2 cellular contexts compared by ENCODE assay signal in genomic region chr15:92614791-92615785, GRCh38.
TF ChIP-seq lines count a peak whose summit lies in the region.

No MANE protein-coding gene starts in this region.

TF ChIP-seq in liver, 16 proteins besides CTCF, POLR2A, EP300 and RAD21:
- TF ChIP-seq RXRA (IDR thresholded peaks at IDR 0.05) (peak in 1 of 2 donors; percentile 47), ZBTB33 (IDR thresholded peaks at IDR 0.05) (no peak), NR2F2 (IDR thresholded peaks at IDR 0.05) (peak; percentile 21), MAX (IDR thresholded peaks at IDR 0.05) (no peak)

TF ChIP-seq in HepG2, 621 proteins besides CTCF, POLR2A, EP300 and RAD21:
- no peak for TF ChIP-seq ZNF468 (CRISPR knock-in tag; IDR thresholded peaks at IDR 0.05)
- no peak for TF ChIP-seq AGO1 (IDR thresholded peaks at IDR 0.05; ENCODE audit: low read depth, low read length, poor library complexity, severe bottlenecking)
- no peak for TF ChIP-seq ZNF503 (CRISPR knock-in tag; IDR thresholded peaks at IDR 0.05)
- no peak for TF ChIP-seq ADNP (CRISPR knock-in tag; IDR thresholded peaks at IDR 0.05)
- TF ChIP-seq ZBTB44 (CRISPR knock-in tag; IDR thresholded peaks at IDR 0.05) = no peak
- TF ChIP-seq MTF2 (CRISPR knock-in tag; IDR thresholded peaks at IDR 0.05; ENCODE audit: borderline replicate concordance) = no peak
- TF ChIP-seq SETDB1 (CRISPR knock-in tag; IDR thresholded peaks at IDR 0.05; ENCODE audit: borderline replicate concordance) = no peak
- no peak for TF ChIP-seq ZNF776 (CRISPR knock-in tag; IDR thresholded peaks at IDR 0.05)
- TF ChIP-seq TAF1 (CRISPR knock-in tag; IDR thresholded peaks at IDR 0.05) = no peak
- TF ChIP-seq ZNF619 (CRISPR knock-in tag; IDR thresholded peaks at IDR 0.05) = no peak
